In the genomic region with DNA sequence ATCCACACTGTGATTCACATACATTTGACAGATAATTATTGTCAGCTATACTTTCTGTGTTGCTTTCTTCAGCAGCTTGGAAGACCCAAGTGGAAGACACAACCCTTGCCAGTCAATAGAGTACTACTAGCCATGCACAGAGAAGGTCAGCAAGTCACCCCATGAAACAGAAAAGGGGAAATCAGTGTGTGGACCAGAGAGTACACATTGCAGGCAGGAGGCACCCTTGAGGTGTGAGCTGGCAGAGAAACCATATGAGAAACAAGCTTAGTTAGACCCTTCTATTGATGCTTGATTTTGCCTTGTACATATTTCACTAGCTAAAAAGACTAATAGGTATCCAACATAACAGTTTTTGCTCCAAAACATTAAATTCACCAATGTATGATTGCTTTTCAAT, we compare ENCODE assay signal across 1 cellular context.
TF ChIP-seq lines count a peak whose summit lies in the region.

No MANE protein-coding gene starts in this region.

TF ChIP-seq in GM12878, 131 proteins besides CTCF, POLR2A, EP300 and RAD21 (continued from another document):
- TF ChIP-seq, protein P1, sequence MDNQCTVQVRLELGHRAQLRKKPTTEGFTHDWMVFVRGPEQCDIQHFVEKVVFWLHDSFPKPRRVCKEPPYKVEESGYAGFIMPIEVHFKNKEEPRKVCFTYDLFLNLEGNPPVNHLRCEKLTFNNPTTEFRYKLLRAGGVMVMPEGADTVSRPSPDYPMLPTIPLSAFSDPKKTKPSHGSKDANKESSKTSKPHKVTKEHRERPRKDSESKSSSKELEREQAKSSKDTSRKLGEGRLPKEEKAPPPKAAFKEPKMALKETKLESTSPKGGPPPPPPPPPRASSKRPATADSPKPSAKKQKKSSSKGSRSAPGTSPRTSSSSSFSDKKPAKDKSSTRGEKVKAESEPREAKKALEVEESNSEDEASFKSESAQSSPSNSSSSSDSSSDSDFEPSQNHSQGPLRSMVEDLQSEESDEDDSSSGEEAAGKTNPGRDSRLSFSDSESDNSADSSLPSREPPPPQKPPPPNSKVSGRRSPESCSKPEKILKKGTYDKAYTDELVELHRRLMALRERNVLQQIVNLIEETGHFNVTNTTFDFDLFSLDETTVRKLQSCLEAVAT (IDR thresholded peaks at IDR 0.05) = no peak
- TF ChIP-seq SRF (IDR thresholded peaks at IDR 0.05; ENCODE audit: low read depth in 2 of 2, low read length in 2 of 2) (no peak), EED (IDR thresholded peaks at IDR 0.05; ENCODE audit: low read depth) (no peak), PML (IDR thresholded peaks at IDR 0.05; ENCODE audit: low read length) (no peak), MEF2B (IDR thresholded peaks at IDR 0.05; ENCODE audit: partially characterized antibody, poor library complexity, severe bottlenecking) (no peak), MTA2 (IDR thresholded peaks at IDR 0.05; ENCODE audit: low read depth) (no peak), RUNX3 (IDR thresholded peaks at IDR 0.05; ENCODE audit: low read length) (no peak), EZH2 (IDR thresholded peaks at IDR 0.05; ENCODE audit: borderline replicate concordance, control insufficient read depth, low read depth, low read length) (no peak), HDAC6 (IDR thresholded peaks at IDR 0.05; ENCODE audit: unreplicated experiment) (no peak), RCOR1 (conservative IDR thresholded peaks at IDR 0.05; ENCODE audit: low read depth, low read length) (no peak), SMAD1 (IDR thresholded peaks at IDR 0.05; ENCODE audit: low read depth, partially characterized antibody) (no peak)
- TF ChIP-seq, protein P2, sequence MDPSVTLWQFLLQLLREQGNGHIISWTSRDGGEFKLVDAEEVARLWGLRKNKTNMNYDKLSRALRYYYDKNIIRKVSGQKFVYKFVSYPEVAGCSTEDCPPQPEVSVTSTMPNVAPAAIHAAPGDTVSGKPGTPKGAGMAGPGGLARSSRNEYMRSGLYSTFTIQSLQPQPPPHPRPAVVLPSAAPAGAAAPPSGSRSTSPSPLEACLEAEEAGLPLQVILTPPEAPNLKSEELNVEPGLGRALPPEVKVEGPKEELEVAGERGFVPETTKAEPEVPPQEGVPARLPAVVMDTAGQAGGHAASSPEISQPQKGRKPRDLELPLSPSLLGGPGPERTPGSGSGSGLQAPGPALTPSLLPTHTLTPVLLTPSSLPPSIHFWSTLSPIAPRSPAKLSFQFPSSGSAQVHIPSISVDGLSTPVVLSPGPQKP (IDR thresholded peaks at IDR 0.05; ENCODE audit: low read depth, low read length) = no peak
- TF ChIP-seq, protein P3, sequence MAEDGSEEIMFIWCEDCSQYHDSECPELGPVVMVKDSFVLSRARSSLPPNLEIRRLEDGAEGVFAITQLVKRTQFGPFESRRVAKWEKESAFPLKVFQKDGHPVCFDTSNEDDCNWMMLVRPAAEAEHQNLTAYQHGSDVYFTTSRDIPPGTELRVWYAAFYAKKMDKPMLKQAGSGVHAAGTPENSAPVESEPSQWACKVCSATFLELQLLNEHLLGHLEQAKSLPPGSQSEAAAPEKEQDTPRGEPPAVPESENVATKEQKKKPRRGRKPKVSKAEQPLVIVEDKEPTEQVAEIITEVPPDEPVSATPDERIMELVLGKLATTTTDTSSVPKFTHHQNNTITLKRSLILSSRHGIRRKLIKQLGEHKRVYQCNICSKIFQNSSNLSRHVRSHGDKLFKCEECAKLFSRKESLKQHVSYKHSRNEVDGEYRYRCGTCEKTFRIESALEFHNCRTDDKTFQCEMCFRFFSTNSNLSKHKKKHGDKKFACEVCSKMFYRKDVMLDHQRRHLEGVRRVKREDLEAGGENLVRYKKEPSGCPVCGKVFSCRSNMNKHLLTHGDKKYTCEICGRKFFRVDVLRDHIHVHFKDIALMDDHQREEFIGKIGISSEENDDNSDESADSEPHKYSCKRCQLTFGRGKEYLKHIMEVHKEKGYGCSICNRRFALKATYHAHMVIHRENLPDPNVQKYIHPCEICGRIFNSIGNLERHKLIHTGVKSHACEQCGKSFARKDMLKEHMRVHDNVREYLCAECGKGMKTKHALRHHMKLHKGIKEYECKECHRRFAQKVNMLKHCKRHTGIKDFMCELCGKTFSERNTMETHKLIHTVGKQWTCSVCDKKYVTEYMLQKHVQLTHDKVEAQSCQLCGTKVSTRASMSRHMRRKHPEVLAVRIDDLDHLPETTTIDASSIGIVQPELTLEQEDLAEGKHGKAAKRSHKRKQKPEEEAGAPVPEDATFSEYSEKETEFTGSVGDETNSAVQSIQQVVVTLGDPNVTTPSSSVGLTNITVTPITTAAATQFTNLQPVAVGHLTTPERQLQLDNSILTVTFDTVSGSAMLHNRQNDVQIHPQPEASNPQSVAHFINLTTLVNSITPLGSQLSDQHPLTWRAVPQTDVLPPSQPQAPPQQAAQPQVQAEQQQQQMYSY (CRISPR knock-in tag; IDR thresholded peaks at IDR 0.05) = no peak
TF ChIP-seq in GM12878: peak in this region for 0.
